In genomic region chr11:71435278-71435951, GRCh38 we compare ENCODE assay signal across 24 cellular contexts.
"Had no signal": no experiment of that assay in that cellular context is flagged by ENCODE, and none has a peak within 500 bp of the region (broad histone marks: within the 10 kb centered on the region; RNA-seq: fewer than 3 reads in every experiment).

No MANE protein-coding gene starts in this region.

- H3K9me3 ChIP-seq: adrenal gland, ascending aorta, esophagus squamous epithelium, heart right ventricle, pancreas, prostate gland, spleen, vagina had no signal

- ATAC-seq: activated T-cell treated with anti-CD3 and anti-CD28 coated beads, Interleukin-2, amount 50 U/mL, for 72 hours; heart right ventricle; left lobe of liver; pancreas had no signal

- DNase-seq: activated B cell treated with CpG ODN at 0.5 μM for 24 hours; activated CD4-positive, alpha-beta T cell treated with anti-CD3 and anti-CD28 coated beads, Interleukin-2, amount 50 U/mL, for 4 hours; activated naive CD4-positive, alpha-beta T cell treated with anti-CD3 and anti-CD28 coated beads for 36 hours; activated naive CD8-positive, alpha-beta T cell treated with anti-CD3 and anti-CD28 coated beads for 36 hours; activated T-cell treated with anti-CD3 and anti-CD28 coated beads for 4 hours; activated T-cell treated with anti-CD3 and anti-CD28 coated beads, Interleukin-2, amount 50 U/mL, for 72 hours; caudate nucleus; effector CD4-positive, alpha-beta T cell; esophagus squamous epithelium; foreskin melanocyte; heart right ventricle; naive B cell; nephron progenitor cell; pancreas; spleen; stimulated activated CD4-positive, alpha-beta T cell treated with anti-CD3 and anti-CD28 coated beads, Interleukin-2, amount 100 ng/mL, for 48 hours; stimulated activated naive CD4-positive, alpha-beta T cell treated with Interleukin-2 at 50 U/mL for 16 hours; T-helper 1 cell had no signal

- H3K27me3 ChIP-seq: adrenal gland, ascending aorta, esophagus squamous epithelium, heart right ventricle, pancreas, spleen, vagina had no signal

- H3K4me1 ChIP-seq: ascending aorta, pancreas had no signal

- H3K27ac ChIP-seq: adrenal gland, ascending aorta, epithelial cell of prostate, esophagus squamous epithelium, heart right ventricle, pancreas, spleen, vagina had no signal

- H3K4me3 ChIP-seq: adrenal gland, ascending aorta, esophagus squamous epithelium, heart right ventricle, pancreas, prostate gland, spleen, vagina had no signal
